In the genomic region with DNA sequence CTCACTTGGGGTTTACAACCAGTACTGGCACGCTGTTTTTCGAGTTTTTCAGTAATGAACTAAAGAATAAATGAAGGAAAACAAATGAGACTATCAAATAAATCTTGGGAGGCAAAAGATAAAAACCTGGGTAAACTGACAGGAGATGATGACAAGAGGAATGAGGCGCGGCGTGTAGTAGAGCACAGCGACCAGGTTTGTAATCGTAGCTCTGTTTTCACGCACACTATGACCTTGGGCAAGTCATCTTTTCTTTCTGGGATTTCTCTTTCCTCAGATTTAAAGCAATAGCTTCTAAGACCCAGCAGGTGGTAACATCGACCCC, we compare ENCODE assay signal across 8 cellular contexts. TPM values are rescaled to one million over a fixed set of nuclear protein-coding genes. Genes with fewer than 3 reads are reported as not detected.
A peak's percentile ranks its signal among the peaks of the same experiment; 100 is the strongest.
DNase-seq lines count a peak whose midpoint lies in the region; TF ChIP-seq lines count a peak whose summit lies in the region.

No MANE protein-coding gene starts in this region.

- peak overlapping the region; percentile 98 for H3K27ac Mint-ChIP-seq in activated T-cell treated with anti-CD3 and anti-CD28 coated beads, Interleukin-2, amount 50 U/mL, for 24 hours

- H3K4me1 ChIP-seq in liver (ENCODE audit: control insufficient read depth in 4 of 4, insufficient read depth in 4 of 4, low read length in 3 of 4): peaks cover 7 to 30% (median 15%) of the 10 kb centered on the region in 4 donors
- H3K4me1 ChIP-seq in thymus (ENCODE audit: control insufficient read depth, insufficient read depth, low read length): peaks cover 7% of the 10 kb centered on the region

- H3K9me3 ChIP-seq in liver (ENCODE audit: control insufficient read depth in 4 of 4, low read length in 3 of 4): no peaks in the 10 kb centered on the region
- no peaks in the 10 kb centered on the region for H3K9me3 ChIP-seq in thymus (ENCODE audit: control insufficient read depth)

- peaks cover 47% of the 10 kb centered on the region for H3K4me1 Mint-ChIP-seq in activated T-cell treated with anti-CD3 and anti-CD28 coated beads, Interleukin-2, amount 50 U/mL, for 24 hours (ENCODE audit: low read depth)

- under 1% methylated on average over 9 of the region's 9 CpGs for WGBS in liver
- under 1% methylated on average over 9 of the region's 9 CpGs for WGBS in thymus

- peak overlapping the region; percentile 78 to 87 for H3K27ac ChIP-seq in liver (ENCODE audit: low read depth in 1 of 2, low read length in 2 of 2)
- H3K27ac ChIP-seq in thymus (ENCODE audit: low read depth): peak overlapping the region; percentile 98

- no peaks in the 10 kb centered on the region for H3K27me3 Mint-ChIP-seq in activated T-cell treated with anti-CD3 and anti-CD28 coated beads, Interleukin-2, amount 50 U/mL, for 24 hours

- H3K9me3 Mint-ChIP-seq in activated T-cell treated with anti-CD3 and anti-CD28 coated beads, Interleukin-2, amount 50 U/mL, for 24 hours: no peaks in the 10 kb centered on the region

- TF ChIP-seq CTCF in astrocyte of the cerebellum (IDR thresholded peaks at IDR 0.05; ENCODE audit: low read depth, low read length, missing control alignments) (no peak), liver (IDR thresholded peaks at IDR 0.05; ENCODE audit: low read depth, low read length, missing input control) (no peak), GM13977 (IDR thresholded peaks at IDR 0.05; ENCODE audit: extremely low read depth, insufficient read depth, missing control alignments) (no peak)

- H3K36me3 ChIP-seq in liver (ENCODE audit: control insufficient read depth in 4 of 4, insufficient read depth in 3 of 4, low read depth in 1 of 4, low read length in 3 of 4): peaks cover 0 to 4% (median 0%) of the 10 kb centered on the region in 4 donors
- peaks cover 3% of the 10 kb centered on the region for H3K36me3 ChIP-seq in thymus (ENCODE audit: control insufficient read depth, insufficient read depth)

- DNase-seq in activated T-cell treated with anti-CD3 and anti-CD28 coated beads, Interleukin-2, amount 50 U/mL, for 24 hours: no peak
- no peak for DNase-seq in activated T-cell treated with anti-CD3 and anti-CD28 coated beads for 4 hours
- DNase-seq in astrocyte of the cerebellum (ENCODE audit: low read depth): no peak
- DNase-seq in germinal center (ENCODE audit: low spot score): no peak
- no peak for DNase-seq in GM13977 (ENCODE audit: low spot score)
- DNase-seq in NOMO-1 treated with dmso at 0.1 percent for 144 hours (lab: John Stamatoyannopoulos, UW; ENCODE audit: unreplicated experiment): no peak

- H3K27me3 ChIP-seq in liver (ENCODE audit: control insufficient read depth in 4 of 4, insufficient read depth in 4 of 4, low read length in 3 of 4): no peaks in the 10 kb centered on the region
- no peaks in the 10 kb centered on the region for H3K27me3 ChIP-seq in thymus (ENCODE audit: control insufficient read depth, insufficient read depth)

- H3K4me3 Mint-ChIP-seq in activated T-cell treated with anti-CD3 and anti-CD28 coated beads, Interleukin-2, amount 50 U/mL, for 24 hours: peak overlapping the region; percentile 97

- peaks cover 35% of the 10 kb centered on the region for H3K36me3 Mint-ChIP-seq in activated T-cell treated with anti-CD3 and anti-CD28 coated beads, Interleukin-2, amount 50 U/mL, for 24 hours (ENCODE audit: low read depth)

- peak overlapping the region; percentile 53 to 95 for H3K9ac ChIP-seq in liver (ENCODE audit: low read depth in 1 of 2, low read length in 2 of 2)

- in situ Hi-C loops in astrocyte of the cerebellum (cut with HindIII; ENCODE audit: low sequenced_read_pairs) (no loop called here), GM13977 (cut with MboI; ENCODE audit: low pct_unique_long_range_greater_than_20kb, low sequenced_read_pairs, unreplicated experiment) (no loop called here)

- H3K4me3 ChIP-seq in astrocyte of the cerebellum (ENCODE audit: low read depth, low read length): peak overlapping the region; percentile 72
- H3K4me3 ChIP-seq in liver (ENCODE audit: low read depth in 1 of 3, low read length in 3 of 3): peak overlapping the region; percentile 60 to 96 (median 92)
- H3K4me3 ChIP-seq in thymus (ENCODE audit: low read length): peak overlapping the region; percentile 76

- no peak for TF ChIP-seq RAD21 in liver (IDR thresholded peaks at IDR 0.05)

TF ChIP-seq in liver, 16 proteins besides CTCF, POLR2A, EP300 and RAD21:
- no peak for TF ChIP-seq HNF4A (conservative IDR thresholded peaks at IDR 0.05)
- no peak for TF ChIP-seq SP1 (IDR thresholded peaks at IDR 0.05)
- TF ChIP-seq YY1 (IDR thresholded peaks at IDR 0.05): no peak
- no peak for TF ChIP-seq NR2F2 (IDR thresholded peaks at IDR 0.05)
- TF ChIP-seq, protein P1, sequence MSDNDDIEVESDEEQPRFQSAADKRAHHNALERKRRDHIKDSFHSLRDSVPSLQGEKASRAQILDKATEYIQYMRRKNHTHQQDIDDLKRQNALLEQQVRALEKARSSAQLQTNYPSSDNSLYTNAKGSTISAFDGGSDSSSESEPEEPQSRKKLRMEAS (IDR thresholded peaks at IDR 0.05): no peak
- TF ChIP-seq HNF4G (IDR thresholded peaks at IDR 0.05): no peak
- TF ChIP-seq ATF3 (IDR thresholded peaks at IDR 0.05): no peak
- no peak for TF ChIP-seq TAF1 (conservative IDR thresholded peaks at IDR 0.05)
- TF ChIP-seq RXRA (IDR thresholded peaks at IDR 0.05): no peak
- TF ChIP-seq, protein P2, sequence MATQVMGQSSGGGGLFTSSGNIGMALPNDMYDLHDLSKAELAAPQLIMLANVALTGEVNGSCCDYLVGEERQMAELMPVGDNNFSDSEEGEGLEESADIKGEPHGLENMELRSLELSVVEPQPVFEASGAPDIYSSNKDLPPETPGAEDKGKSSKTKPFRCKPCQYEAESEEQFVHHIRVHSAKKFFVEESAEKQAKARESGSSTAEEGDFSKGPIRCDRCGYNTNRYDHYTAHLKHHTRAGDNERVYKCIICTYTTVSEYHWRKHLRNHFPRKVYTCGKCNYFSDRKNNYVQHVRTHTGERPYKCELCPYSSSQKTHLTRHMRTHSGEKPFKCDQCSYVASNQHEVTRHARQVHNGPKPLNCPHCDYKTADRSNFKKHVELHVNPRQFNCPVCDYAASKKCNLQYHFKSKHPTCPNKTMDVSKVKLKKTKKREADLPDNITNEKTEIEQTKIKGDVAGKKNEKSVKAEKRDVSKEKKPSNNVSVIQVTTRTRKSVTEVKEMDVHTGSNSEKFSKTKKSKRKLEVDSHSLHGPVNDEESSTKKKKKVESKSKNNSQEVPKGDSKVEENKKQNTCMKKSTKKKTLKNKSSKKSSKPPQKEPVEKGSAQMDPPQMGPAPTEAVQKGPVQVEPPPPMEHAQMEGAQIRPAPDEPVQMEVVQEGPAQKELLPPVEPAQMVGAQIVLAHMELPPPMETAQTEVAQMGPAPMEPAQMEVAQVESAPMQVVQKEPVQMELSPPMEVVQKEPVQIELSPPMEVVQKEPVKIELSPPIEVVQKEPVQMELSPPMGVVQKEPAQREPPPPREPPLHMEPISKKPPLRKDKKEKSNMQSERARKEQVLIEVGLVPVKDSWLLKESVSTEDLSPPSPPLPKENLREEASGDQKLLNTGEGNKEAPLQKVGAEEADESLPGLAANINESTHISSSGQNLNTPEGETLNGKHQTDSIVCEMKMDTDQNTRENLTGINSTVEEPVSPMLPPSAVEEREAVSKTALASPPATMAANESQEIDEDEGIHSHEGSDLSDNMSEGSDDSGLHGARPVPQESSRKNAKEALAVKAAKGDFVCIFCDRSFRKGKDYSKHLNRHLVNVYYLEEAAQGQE (IDR thresholded peaks at IDR 0.05): no peak
- no peak for TF ChIP-seq GABPA (IDR thresholded peaks at IDR 0.05 in 1 of 2, conservative IDR thresholded peaks at IDR 0.05 in 1 of 2)
- TF ChIP-seq, protein P3, sequence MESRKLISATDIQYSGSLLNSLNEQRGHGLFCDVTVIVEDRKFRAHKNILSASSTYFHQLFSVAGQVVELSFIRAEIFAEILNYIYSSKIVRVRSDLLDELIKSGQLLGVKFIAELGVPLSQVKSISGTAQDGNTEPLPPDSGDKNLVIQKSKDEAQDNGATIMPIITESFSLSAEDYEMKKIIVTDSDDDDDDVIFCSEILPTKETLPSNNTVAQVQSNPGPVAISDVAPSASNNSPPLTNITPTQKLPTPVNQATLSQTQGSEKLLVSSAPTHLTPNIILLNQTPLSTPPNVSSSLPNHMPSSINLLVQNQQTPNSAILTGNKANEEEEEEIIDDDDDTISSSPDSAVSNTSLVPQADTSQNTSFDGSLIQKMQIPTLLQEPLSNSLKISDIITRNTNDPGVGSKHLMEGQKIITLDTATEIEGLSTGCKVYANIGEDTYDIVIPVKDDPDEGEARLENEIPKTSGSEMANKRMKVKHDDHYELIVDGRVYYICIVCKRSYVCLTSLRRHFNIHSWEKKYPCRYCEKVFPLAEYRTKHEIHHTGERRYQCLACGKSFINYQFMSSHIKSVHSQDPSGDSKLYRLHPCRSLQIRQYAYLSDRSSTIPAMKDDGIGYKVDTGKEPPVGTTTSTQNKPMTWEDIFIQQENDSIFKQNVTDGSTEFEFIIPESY (IDR thresholded peaks at IDR 0.05): no peak
- TF ChIP-seq EGR1 (IDR thresholded peaks at IDR 0.05; ENCODE audit: low read depth in 2 of 2): no peak
- no peak for TF ChIP-seq FOXA1 (IDR thresholded peaks at IDR 0.05)
- no peak for TF ChIP-seq JUND (IDR thresholded peaks at IDR 0.05)
- TF ChIP-seq FOXA2 (IDR thresholded peaks at IDR 0.05): no peak

RNA-seq across cellular contexts. Expression of gene MRPS31, which starts 0.4 kb away (rescaled TPM):
- 10 to 100 TPM; 13.4 to 15.8 TPM for total RNA-seq in liver
- polyA plus RNA-seq in liver (10 to 100 TPM; 16.2 to 17.6 TPM), thymus (61.3 TPM)

RNA-seq across cellular contexts. Expression of gene SLC25A15, which starts 18.8 kb away (rescaled TPM):
- 100 to 1,000 TPM in 1 of 2 donors, 10 to 100 TPM in 1; 29.3 to 106 TPM for total RNA-seq in liver
- 10 to 100 TPM; 49.7 to 84.1 TPM for polyA plus RNA-seq in liver
- 3.0 TPM for polyA plus RNA-seq in thymus

Comparison
In these comparisons a context has a peak if more than half of its experiments do, and no peak if none do; other contexts are left out.
1. RNA of gene SLC25A15, which starts 18.8 kb away (polyA plus RNA-seq): 49.7 to 84.1 TPM in liver; 3.0 TPM in thymus (single experiment); every median in the first group is over 10 times any median in the second.
2. Peak in every context shown above with its lines, with median percentiles within 50 percentile points of each other: H3K4me3 ChIP-seq.